In genomic region chr1:243269461-243269801, GRCh38 we compare ENCODE assay signal across 12 cellular contexts. TPM values are rescaled to one million over a fixed set of nuclear protein-coding genes. Genes with fewer than 3 reads are reported as not detected.
DNase-seq lines count a peak whose midpoint lies in the region; ATAC-seq and TF ChIP-seq lines count a peak whose summit lies in the region.
"Had no signal": no experiment of that assay in that cellular context is flagged by ENCODE, and none has a peak within 500 bp of the region (broad histone marks: within the 10 kb centered on the region; RNA-seq: fewer than 3 reads in every experiment).

No MANE protein-coding gene starts in this region.

- H3K9me3 Mint-ChIP-seq in natural killer cell treated with Interleukin-12 subunit alpha and Interleukin-12 subunit beta and Interleukin-15 and Interleukin-18, amount 100 ng/mL, for 72 hours, result no peaks in the 10 kb centered on the region

- H3K27me3 Mint-ChIP-seq in natural killer cell treated with Interleukin-12 subunit alpha and Interleukin-12 subunit beta and Interleukin-15 and Interleukin-18, amount 100 ng/mL, for 72 hours, result no peaks in the 10 kb centered on the region

- peaks cover 7 to 33% (median 23%) of the 10 kb centered on the region in 11 experiments; a peak in 21 of 22 replicates for H3K36me3 ChIP-seq in BLaER1 treated with 17β-estradiol and CSF1 and Interleukin-3, amounts not matched to agents 10 nM and 100 nM
- 0 out of 2 replicates have a peak, but pooled peaks cover 5% of the 10 kb centered on the region for H3K36me3 ChIP-seq in Karpas-422 (ENCODE audit: insufficient read depth, low read length)

- peak overlapping the region; percentile 80 to 98 (median 89) for H3K4me2 ChIP-seq in BLaER1 treated with 17β-estradiol and CSF1 and Interleukin-3, amounts not matched to agents 10 nM and 100 nM
- H3K4me2 ChIP-seq in Karpas-422 (ENCODE audit: low read depth, low read length, poor library complexity, severe bottlenecking), result peak overlapping the region; percentile 82

- ATAC-seq in GM21528 (IDR thresholded peaks at IDR 0.05; ENCODE audit: low FRiP score, unreplicated experiment) (peak; percentile 65), HG02840 (IDR thresholded peaks at IDR 0.05; ENCODE audit: low FRiP score, unreplicated experiment) (no peak)
- no peak for ATAC-seq in natural killer cell treated with Interleukin-12 subunit alpha and Interleukin-12 subunit beta and Interleukin-15 and Interleukin-18, amount 100 ng/mL, for 72 hours

- H3K27ac Mint-ChIP-seq in natural killer cell treated with Interleukin-12 subunit alpha and Interleukin-12 subunit beta and Interleukin-15 and Interleukin-18, amount 100 ng/mL, for 72 hours, result no peak overlapping the region

- H3K4me3 ChIP-seq in BLaER1 treated with 17β-estradiol and CSF1 and Interleukin-3, amounts not matched to agents 10 nM and 100 nM, result peak overlapping the region; percentile 35 to 61 (median 41); a peak in 19 of 20 replicates
- H3K4me3 ChIP-seq in Karpas-422 (ENCODE audit: low read length) (peak overlapping the region; percentile 45), fibroblast of the aortic adventitia (ENCODE audit: low read depth, low read length) (peak overlapping the region; percentile 23)
- H3K4me3 ChIP-seq: skin epidermis had no signal

- peaks cover 63 to 67% (median 65%) of the 10 kb centered on the region in 10 experiments for H3K4me1 ChIP-seq in BLaER1 treated with 17β-estradiol and CSF1 and Interleukin-3, amounts not matched to agents 10 nM and 100 nM
- peaks cover 44% of the 10 kb centered on the region for H3K4me1 ChIP-seq in Karpas-422 (ENCODE audit: low read length)

- H3K9me2 ChIP-seq in Karpas-422 (replicated peaks; ENCODE audit: insufficient read depth, low read length), result no peaks in the 10 kb centered on the region

- H3K4me3 Mint-ChIP-seq in natural killer cell treated with Interleukin-12 subunit alpha and Interleukin-12 subunit beta and Interleukin-15 and Interleukin-18, amount 100 ng/mL, for 72 hours, result no peak overlapping the region

- H3K27ac ChIP-seq in BLaER1 treated with 17β-estradiol and CSF1 and Interleukin-3, amounts not matched to agents 10 nM and 100 nM, result peak overlapping the region; percentile 60 to 97 (median 91)
- H3K27ac ChIP-seq in Karpas-422 (ENCODE audit: low read length), result peak overlapping the region; percentile 76

- TF ChIP-seq CTCF in fibroblast of the aortic adventitia (IDR thresholded peaks at IDR 0.05; ENCODE audit: insufficient read depth, low read length), result no peak

- peak overlapping the region; percentile 63 to 83 (median 77) for H3K9ac ChIP-seq in BLaER1 treated with 17β-estradiol and CSF1 and Interleukin-3, amounts not matched to agents 10 nM and 100 nM
- H3K9ac ChIP-seq in Karpas-422 (ENCODE audit: low read length), result peak overlapping the region; percentile 52

- H3K36me3 Mint-ChIP-seq in natural killer cell treated with Interleukin-12 subunit alpha and Interleukin-12 subunit beta and Interleukin-15 and Interleukin-18, amount 100 ng/mL, for 72 hours, result no peaks in the 10 kb centered on the region

- peak overlapping the region; percentile 76 for H2AFZ ChIP-seq in Karpas-422 (ENCODE audit: low read length)

- peak; percentile 76 for DNase-seq in Karpas-422
- DNase-seq in fibroblast of the aortic adventitia (ENCODE audit: low read depth), result no peak
- DNase-seq in natural killer cell treated with Interleukin-12 subunit alpha and Interleukin-12 subunit beta and Interleukin-15 and Interleukin-18, amount 100 ng/mL, for 72 hours (ENCODE audit: low spot score), result no peak
- DNase-seq in NCI-H146 (lab: John Stamatoyannopoulos, UW), result no peak
- no peak for DNase-seq in globus pallidus (ENCODE audit: low spot score)
- DNase-seq: effector memory CD4-positive, alpha-beta T cell; kidney; SHP77 had no signal

- H4K20me1 ChIP-seq in BLaER1 treated with 17β-estradiol and CSF1 and Interleukin-3, amounts not matched to agents 10 nM and 100 nM, result no peaks in the 10 kb centered on the region
- no peaks in the 10 kb centered on the region for H4K20me1 ChIP-seq in Karpas-422 (ENCODE audit: insufficient read depth, low read depth, low read length)

- H3K4me1 Mint-ChIP-seq in natural killer cell treated with Interleukin-12 subunit alpha and Interleukin-12 subunit beta and Interleukin-15 and Interleukin-18, amount 100 ng/mL, for 72 hours (ENCODE audit: low read depth in 2 of 2), result peaks cover 6 to 11% of the 10 kb centered on the region in 2 donors

- peaks cover 0 to 11% (median 0%) of the 10 kb centered on the region in 11 experiments; a peak in 5 of 22 replicates for H3K9me3 ChIP-seq in BLaER1 treated with 17β-estradiol and CSF1 and Interleukin-3, amounts not matched to agents 10 nM and 100 nM (replicated peaks in 1 of 11)
- no peaks in the 10 kb centered on the region for H3K9me3 ChIP-seq in Karpas-422 (ENCODE audit: low read length)

- peaks cover 58% of the 10 kb centered on the region for H3K79me2 ChIP-seq in Karpas-422 (ENCODE audit: low read length)

- H3K27me3 ChIP-seq in BLaER1 treated with 17β-estradiol and CSF1 and Interleukin-3, amounts not matched to agents 10 nM and 100 nM, result no peaks in the 10 kb centered on the region
- H3K27me3 ChIP-seq in Karpas-422 (ENCODE audit: low read length), result no peaks in the 10 kb centered on the region

RNA-seq across cellular contexts. Expression of gene SDCCAG8, which starts 13.6 kb away (rescaled TPM):
- 36.6 and 41.0 TPM in 2 replicates for total RNA-seq in Karpas-422 (2014; rRNA removed; shearing (Covaris generic); ENCODE audit: low replicate concordance)
- 69.2 and 95.1 TPM in 2 replicates for total RNA-seq in fibroblast of the aortic adventitia (ENCODE audit: low replicate concordance)
- 10 to 100 TPM; 18.5 to 20.3 TPM for total RNA-seq in natural killer cell treated with Interleukin-12 subunit alpha and Interleukin-12 subunit beta and Interleukin-15 and Interleukin-18, amount 100 ng/mL, for 72 hours

RNA-seq across cellular contexts. Expression of gene CEP170, which starts 14.3 kb away (rescaled TPM):
- 87.3 and 124 TPM in 2 replicates for total RNA-seq in Karpas-422 (2014; rRNA removed; shearing (Covaris generic); ENCODE audit: low replicate concordance)
- 120 and 207 TPM in 2 replicates for total RNA-seq in fibroblast of the aortic adventitia (ENCODE audit: low replicate concordance)
- 10 to 100 TPM; 15.7 to 34.2 TPM for total RNA-seq in natural killer cell treated with Interleukin-12 subunit alpha and Interleukin-12 subunit beta and Interleukin-15 and Interleukin-18, amount 100 ng/mL, for 72 hours
